1 cellular context compared by ENCODE assay signal in genomic region chr2:170819941-170820646, GRCh38.
TF ChIP-seq lines count a peak whose summit lies in the region.

No MANE protein-coding gene starts in this region.

TF ChIP-seq in WTC11, 78 proteins besides CTCF, POLR2A, EP300 and RAD21 (continued from another document and continues in another):
- TF ChIP-seq FOXP4 (CRISPR knock-in tag; IDR thresholded peaks at IDR 0.05) (peak; percentile 90), ATF6 (CRISPR knock-in tag; IDR thresholded peaks at IDR 0.05) (no peak), NR2C2 (CRISPR knock-in tag; IDR thresholded peaks at IDR 0.05) (0 out of 2 replicates have a peak, but pooled peaks have one; percentile 26), ETV6 (CRISPR knock-in tag; IDR thresholded peaks at IDR 0.05) (peak; percentile 31; the same call in 1 of the 2 replicates), NFE2L1 (CRISPR knock-in tag; IDR thresholded peaks at IDR 0.05) (peak; percentile 79), ELF4 (CRISPR knock-in tag; IDR thresholded peaks at IDR 0.05; ENCODE audit: low read depth) (no peak), ESRRA (CRISPR knock-in tag; IDR thresholded peaks at IDR 0.05; ENCODE audit: borderline replicate concordance) (peak; percentile 82; the same call in 1 of the 2 replicates), GTF2I (CRISPR knock-in tag; conservative IDR thresholded peaks at IDR 0.05) (no peak), HMGXB4 (CRISPR knock-in tag; IDR thresholded peaks at IDR 0.05) (0 out of 2 replicates have a peak, but pooled peaks have one; percentile 32), IRF2 (CRISPR knock-in tag; IDR thresholded peaks at IDR 0.05; ENCODE audit: borderline replicate concordance, low read depth) (no peak), ZNF232 (CRISPR knock-in tag; IDR thresholded peaks at IDR 0.05) (0 out of 2 replicates have a peak, but pooled peaks have one; percentile 46), ZBTB43 (CRISPR knock-in tag; IDR thresholded peaks at IDR 0.05) (0 out of 2 replicates have a peak, but pooled peaks have one; percentile 62), TP53 (CRISPR knock-in tag; IDR thresholded peaks at IDR 0.05) (0 out of 2 replicates have a peak, but pooled peaks have one; percentile 52), FOXK1 (CRISPR knock-in tag; IDR thresholded peaks at IDR 0.05) (peak; percentile 34; the same call in 1 of the 2 replicates), MYBL2 (CRISPR knock-in tag; IDR thresholded peaks at IDR 0.05) (no peak), CREB1 (CRISPR knock-in tag; IDR thresholded peaks at IDR 0.05) (0 out of 2 replicates have a peak, but pooled peaks have one; percentile 29), GRHL2 (CRISPR knock-in tag; IDR thresholded peaks at IDR 0.05; ENCODE audit: insufficient replicate concordance, severe bottlenecking) (no peak)
- TF ChIP-seq, protein P1, sequence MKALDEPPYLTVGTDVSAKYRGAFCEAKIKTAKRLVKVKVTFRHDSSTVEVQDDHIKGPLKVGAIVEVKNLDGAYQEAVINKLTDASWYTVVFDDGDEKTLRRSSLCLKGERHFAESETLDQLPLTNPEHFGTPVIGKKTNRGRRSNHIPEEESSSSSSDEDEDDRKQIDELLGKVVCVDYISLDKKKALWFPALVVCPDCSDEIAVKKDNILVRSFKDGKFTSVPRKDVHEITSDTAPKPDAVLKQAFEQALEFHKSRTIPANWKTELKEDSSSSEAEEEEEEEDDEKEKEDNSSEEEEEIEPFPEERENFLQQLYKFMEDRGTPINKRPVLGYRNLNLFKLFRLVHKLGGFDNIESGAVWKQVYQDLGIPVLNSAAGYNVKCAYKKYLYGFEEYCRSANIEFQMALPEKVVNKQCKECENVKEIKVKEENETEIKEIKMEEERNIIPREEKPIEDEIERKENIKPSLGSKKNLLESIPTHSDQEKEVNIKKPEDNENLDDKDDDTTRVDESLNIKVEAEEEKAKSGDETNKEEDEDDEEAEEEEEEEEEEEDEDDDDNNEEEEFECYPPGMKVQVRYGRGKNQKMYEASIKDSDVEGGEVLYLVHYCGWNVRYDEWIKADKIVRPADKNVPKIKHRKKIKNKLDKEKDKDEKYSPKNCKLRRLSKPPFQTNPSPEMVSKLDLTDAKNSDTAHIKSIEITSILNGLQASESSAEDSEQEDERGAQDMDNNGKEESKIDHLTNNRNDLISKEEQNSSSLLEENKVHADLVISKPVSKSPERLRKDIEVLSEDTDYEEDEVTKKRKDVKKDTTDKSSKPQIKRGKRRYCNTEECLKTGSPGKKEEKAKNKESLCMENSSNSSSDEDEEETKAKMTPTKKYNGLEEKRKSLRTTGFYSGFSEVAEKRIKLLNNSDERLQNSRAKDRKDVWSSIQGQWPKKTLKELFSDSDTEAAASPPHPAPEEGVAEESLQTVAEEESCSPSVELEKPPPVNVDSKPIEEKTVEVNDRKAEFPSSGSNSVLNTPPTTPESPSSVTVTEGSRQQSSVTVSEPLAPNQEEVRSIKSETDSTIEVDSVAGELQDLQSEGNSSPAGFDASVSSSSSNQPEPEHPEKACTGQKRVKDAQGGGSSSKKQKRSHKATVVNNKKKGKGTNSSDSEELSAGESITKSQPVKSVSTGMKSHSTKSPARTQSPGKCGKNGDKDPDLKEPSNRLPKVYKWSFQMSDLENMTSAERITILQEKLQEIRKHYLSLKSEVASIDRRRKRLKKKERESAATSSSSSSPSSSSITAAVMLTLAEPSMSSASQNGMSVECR (CRISPR knock-in tag; IDR thresholded peaks at IDR 0.05; ENCODE audit: borderline replicate concordance) = 0 out of 2 replicates have a peak, but pooled peaks have one; percentile 78
- TF ChIP-seq, protein P2, sequence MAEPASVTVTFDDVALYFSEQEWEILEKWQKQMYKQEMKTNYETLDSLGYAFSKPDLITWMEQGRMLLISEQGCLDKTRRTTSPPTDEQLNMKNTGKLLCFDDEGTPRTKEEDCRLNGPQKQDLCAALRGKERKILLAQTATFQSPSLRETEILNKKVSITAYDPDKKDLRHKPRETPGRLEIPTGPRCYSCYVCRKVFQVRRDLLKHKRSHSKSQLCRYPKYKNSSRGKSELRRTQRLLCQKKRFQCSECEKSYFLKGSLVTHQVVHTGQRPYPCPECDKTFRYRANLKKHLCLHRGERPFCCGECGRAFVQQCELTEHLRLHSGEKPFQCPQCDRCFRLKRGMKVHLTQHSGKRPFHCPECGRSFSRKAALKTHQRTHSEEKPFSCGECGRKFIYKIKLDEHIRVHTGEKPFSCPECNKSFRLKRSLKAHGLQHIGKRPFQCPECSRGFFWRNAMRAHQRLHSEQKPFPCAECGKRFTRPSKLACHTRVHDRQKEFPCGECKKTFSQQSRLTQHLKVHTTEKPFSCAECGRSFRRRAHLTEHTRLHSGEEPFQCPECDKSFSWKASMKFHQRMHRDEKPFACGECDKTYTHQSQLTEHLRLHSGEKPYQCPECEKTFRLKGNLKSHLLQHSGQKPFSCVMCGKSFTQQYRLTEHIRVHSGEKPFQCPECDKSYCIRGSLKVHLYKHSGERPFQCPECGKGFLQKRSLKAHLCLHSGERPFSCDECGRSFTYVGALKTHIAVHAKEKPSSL (CRISPR knock-in tag; conservative IDR thresholded peaks at IDR 0.05) = no peak
- TF ChIP-seq, protein P3, sequence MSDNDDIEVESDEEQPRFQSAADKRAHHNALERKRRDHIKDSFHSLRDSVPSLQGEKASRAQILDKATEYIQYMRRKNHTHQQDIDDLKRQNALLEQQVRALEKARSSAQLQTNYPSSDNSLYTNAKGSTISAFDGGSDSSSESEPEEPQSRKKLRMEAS (CRISPR knock-in tag; IDR thresholded peaks at IDR 0.05) = peak; percentile 93
- TF ChIP-seq, protein P4, sequence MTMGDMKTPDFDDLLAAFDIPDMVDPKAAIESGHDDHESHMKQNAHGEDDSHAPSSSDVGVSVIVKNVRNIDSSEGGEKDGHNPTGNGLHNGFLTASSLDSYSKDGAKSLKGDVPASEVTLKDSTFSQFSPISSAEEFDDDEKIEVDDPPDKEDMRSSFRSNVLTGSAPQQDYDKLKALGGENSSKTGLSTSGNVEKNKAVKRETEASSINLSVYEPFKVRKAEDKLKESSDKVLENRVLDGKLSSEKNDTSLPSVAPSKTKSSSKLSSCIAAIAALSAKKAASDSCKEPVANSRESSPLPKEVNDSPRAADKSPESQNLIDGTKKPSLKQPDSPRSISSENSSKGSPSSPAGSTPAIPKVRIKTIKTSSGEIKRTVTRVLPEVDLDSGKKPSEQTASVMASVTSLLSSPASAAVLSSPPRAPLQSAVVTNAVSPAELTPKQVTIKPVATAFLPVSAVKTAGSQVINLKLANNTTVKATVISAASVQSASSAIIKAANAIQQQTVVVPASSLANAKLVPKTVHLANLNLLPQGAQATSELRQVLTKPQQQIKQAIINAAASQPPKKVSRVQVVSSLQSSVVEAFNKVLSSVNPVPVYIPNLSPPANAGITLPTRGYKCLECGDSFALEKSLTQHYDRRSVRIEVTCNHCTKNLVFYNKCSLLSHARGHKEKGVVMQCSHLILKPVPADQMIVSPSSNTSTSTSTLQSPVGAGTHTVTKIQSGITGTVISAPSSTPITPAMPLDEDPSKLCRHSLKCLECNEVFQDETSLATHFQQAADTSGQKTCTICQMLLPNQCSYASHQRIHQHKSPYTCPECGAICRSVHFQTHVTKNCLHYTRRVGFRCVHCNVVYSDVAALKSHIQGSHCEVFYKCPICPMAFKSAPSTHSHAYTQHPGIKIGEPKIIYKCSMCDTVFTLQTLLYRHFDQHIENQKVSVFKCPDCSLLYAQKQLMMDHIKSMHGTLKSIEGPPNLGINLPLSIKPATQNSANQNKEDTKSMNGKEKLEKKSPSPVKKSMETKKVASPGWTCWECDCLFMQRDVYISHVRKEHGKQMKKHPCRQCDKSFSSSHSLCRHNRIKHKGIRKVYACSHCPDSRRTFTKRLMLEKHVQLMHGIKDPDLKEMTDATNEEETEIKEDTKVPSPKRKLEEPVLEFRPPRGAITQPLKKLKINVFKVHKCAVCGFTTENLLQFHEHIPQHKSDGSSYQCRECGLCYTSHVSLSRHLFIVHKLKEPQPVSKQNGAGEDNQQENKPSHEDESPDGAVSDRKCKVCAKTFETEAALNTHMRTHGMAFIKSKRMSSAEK (CRISPR knock-in tag; IDR thresholded peaks at IDR 0.05; ENCODE audit: borderline replicate concordance) = no peak
- TF ChIP-seq, protein P5, sequence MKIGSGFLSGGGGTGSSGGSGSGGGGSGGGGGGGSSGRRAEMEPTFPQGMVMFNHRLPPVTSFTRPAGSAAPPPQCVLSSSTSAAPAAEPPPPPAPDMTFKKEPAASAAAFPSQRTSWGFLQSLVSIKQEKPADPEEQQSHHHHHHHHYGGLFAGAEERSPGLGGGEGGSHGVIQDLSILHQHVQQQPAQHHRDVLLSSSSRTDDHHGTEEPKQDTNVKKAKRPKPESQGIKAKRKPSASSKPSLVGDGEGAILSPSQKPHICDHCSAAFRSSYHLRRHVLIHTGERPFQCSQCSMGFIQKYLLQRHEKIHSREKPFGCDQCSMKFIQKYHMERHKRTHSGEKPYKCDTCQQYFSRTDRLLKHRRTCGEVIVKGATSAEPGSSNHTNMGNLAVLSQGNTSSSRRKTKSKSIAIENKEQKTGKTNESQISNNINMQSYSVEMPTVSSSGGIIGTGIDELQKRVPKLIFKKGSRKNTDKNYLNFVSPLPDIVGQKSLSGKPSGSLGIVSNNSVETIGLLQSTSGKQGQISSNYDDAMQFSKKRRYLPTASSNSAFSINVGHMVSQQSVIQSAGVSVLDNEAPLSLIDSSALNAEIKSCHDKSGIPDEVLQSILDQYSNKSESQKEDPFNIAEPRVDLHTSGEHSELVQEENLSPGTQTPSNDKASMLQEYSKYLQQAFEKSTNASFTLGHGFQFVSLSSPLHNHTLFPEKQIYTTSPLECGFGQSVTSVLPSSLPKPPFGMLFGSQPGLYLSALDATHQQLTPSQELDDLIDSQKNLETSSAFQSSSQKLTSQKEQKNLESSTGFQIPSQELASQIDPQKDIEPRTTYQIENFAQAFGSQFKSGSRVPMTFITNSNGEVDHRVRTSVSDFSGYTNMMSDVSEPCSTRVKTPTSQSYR (CRISPR knock-in tag; IDR thresholded peaks at IDR 0.05) = peak; percentile 75; the same call in 1 of the 2 replicates
- TF ChIP-seq, protein P6, sequence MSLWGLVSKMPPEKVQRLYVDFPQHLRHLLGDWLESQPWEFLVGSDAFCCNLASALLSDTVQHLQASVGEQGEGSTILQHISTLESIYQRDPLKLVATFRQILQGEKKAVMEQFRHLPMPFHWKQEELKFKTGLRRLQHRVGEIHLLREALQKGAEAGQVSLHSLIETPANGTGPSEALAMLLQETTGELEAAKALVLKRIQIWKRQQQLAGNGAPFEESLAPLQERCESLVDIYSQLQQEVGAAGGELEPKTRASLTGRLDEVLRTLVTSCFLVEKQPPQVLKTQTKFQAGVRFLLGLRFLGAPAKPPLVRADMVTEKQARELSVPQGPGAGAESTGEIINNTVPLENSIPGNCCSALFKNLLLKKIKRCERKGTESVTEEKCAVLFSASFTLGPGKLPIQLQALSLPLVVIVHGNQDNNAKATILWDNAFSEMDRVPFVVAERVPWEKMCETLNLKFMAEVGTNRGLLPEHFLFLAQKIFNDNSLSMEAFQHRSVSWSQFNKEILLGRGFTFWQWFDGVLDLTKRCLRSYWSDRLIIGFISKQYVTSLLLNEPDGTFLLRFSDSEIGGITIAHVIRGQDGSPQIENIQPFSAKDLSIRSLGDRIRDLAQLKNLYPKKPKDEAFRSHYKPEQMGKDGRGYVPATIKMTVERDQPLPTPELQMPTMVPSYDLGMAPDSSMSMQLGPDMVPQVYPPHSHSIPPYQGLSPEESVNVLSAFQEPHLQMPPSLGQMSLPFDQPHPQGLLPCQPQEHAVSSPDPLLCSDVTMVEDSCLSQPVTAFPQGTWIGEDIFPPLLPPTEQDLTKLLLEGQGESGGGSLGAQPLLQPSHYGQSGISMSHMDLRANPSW (CRISPR knock-in tag; conservative IDR thresholded peaks at IDR 0.05; ENCODE audit: low read depth) = no peak
